12 cellular contexts compared by ENCODE assay signal in genomic region chr16:65667013-65667578, GRCh38.
DNase-seq lines count a peak whose midpoint lies in the region; ATAC-seq and TF ChIP-seq lines count a peak whose summit lies in the region.
"Had no signal": no experiment of that assay in that cellular context is flagged by ENCODE, and none has a peak within 500 bp of the region (broad histone marks: within the 10 kb centered on the region; RNA-seq: fewer than 3 reads in every experiment).

No MANE protein-coding gene starts in this region.

- H3K36me3 ChIP-seq in mesenchymal stem cell (ENCODE audit: control insufficient read depth in 1 of 2, insufficient read depth in 2 of 2, low read depth in 1 of 2, low read length in 2 of 2): no peaks in the 10 kb centered on the region

- DNase-seq in AG20443 (ENCODE audit: low spot score) (peak; percentile 48), LoVo (ENCODE audit: low spot score) (peak; percentile 13), cardiac fibroblast (ENCODE audit: low read depth in 2 of 2) (peak; percentile 41 to 55), mesenchymal stem cell (peak; percentile 34)
- no peak for DNase-seq in activated CD4-positive, alpha-beta T cell treated with anti-CD3 and anti-CD28 coated beads for 1 hour
- DNase-seq: Calu3, left ventricle myocardium superior, NCI-H1436, substantia nigra had no signal

- no peak overlapping the region for H4K91ac ChIP-seq in mesenchymal stem cell (ENCODE audit: low read length)

- H2BK12ac ChIP-seq in mesenchymal stem cell (ENCODE audit: low read length in 2 of 2): peak overlapping the region in 1 of 2 experiments; percentile 28

- no peaks in the 10 kb centered on the region for H3K79me1 ChIP-seq in mesenchymal stem cell (replicated peaks; ENCODE audit: low read length, poor library complexity, severe bottlenecking)

- H2BK5ac ChIP-seq in mesenchymal stem cell (ENCODE audit: low read depth, low read length, poor library complexity, severe bottlenecking): no peak overlapping the region

- H3K9ac ChIP-seq in mesenchymal stem cell (ENCODE audit: low read length): no peak overlapping the region

- H3K23ac ChIP-seq in mesenchymal stem cell (ENCODE audit: low read length in 2 of 2): no peak overlapping the region

- no peak overlapping the region for H2AFZ ChIP-seq in mesenchymal stem cell (ENCODE audit: low read depth, low read length)

- TF ChIP-seq CTCF in cardiac fibroblast (IDR thresholded peaks at IDR 0.05; ENCODE audit: low read depth, low read length): peak; percentile 7

- 89% methylated on average over 7 of the region's 7 CpGs for whole genome bisulfite sequencing in mesenchymal stem cell

- H4K8ac ChIP-seq in mesenchymal stem cell (ENCODE audit: low read length): peak overlapping the region; percentile 64

- no peak overlapping the region for H2AK5ac ChIP-seq in mesenchymal stem cell (ENCODE audit: low read length, severe bottlenecking)

- H3K4me1 ChIP-seq in mesenchymal stem cell (ENCODE audit: control insufficient read depth, insufficient read depth, low read depth, low read length): no peaks in the 10 kb centered on the region

- no peak overlapping the region for H3K4ac ChIP-seq in mesenchymal stem cell (ENCODE audit: low read depth in 1 of 2, low read length in 2 of 2)

- H3K27me3 ChIP-seq in mesenchymal stem cell (ENCODE audit: control insufficient read depth in 1 of 2, insufficient read depth in 1 of 2, low read length in 2 of 2): no peaks in the 10 kb centered on the region

- peaks cover 7% of the 10 kb centered on the region for H3K9me3 ChIP-seq in mesenchymal stem cell (ENCODE audit: control insufficient read depth, low read length)

- peak overlapping the region in 1 of 2 experiments; percentile 37 for H3K14ac ChIP-seq in mesenchymal stem cell (ENCODE audit: low read length in 2 of 2)

- ATAC-seq in HG03457 (IDR thresholded peaks at IDR 0.05; ENCODE audit: unreplicated experiment) (no peak), GM21529 (IDR thresholded peaks at IDR 0.05; ENCODE audit: unreplicated experiment) (no peak), GM21619 (IDR thresholded peaks at IDR 0.05; ENCODE audit: unreplicated experiment) (no peak)
- ATAC-seq: left ventricle myocardium superior had no signal

- no peak overlapping the region for H2BK15ac ChIP-seq in mesenchymal stem cell (ENCODE audit: low read depth, poor library complexity, severe bottlenecking)

- no peak overlapping the region for H3K4me2 ChIP-seq in mesenchymal stem cell (ENCODE audit: low read length, poor library complexity, severe bottlenecking)

- H3K18ac ChIP-seq in mesenchymal stem cell (ENCODE audit: low read depth in 1 of 2, low read length in 2 of 2): peak overlapping the region in 1 of 2 experiments; percentile 19

- H2BK120ac ChIP-seq in mesenchymal stem cell (ENCODE audit: low read depth, low read length): no peak overlapping the region

- H3K4me3 ChIP-seq in cardiac fibroblast (replicated peaks in 1 of 2; ENCODE audit: low read depth in 2 of 2, low read length in 2 of 2) (no peak overlapping the region), mesenchymal stem cell (ENCODE audit: insufficient read depth in 1 of 2, low read depth in 1 of 2, low read length in 2 of 2) (no peak overlapping the region)

- no peak overlapping the region for H3K27ac ChIP-seq in mesenchymal stem cell (ENCODE audit: low read length, poor library complexity, severe bottlenecking)
